Comparison of ENCODE assay signal across 1 cellular context in genomic region chr5:76419597-76419996, GRCh38.
TF ChIP-seq lines count a peak whose summit lies in the region.

No MANE protein-coding gene starts in this region.

TF ChIP-seq in WTC11, 78 proteins besides CTCF, POLR2A, EP300 and RAD21 (continued from another document):
- TF ChIP-seq ZSCAN18 (CRISPR knock-in tag; IDR thresholded peaks at IDR 0.05): no peak
- no peak for TF ChIP-seq OVOL2 (CRISPR knock-in tag; IDR thresholded peaks at IDR 0.05; ENCODE audit: borderline replicate concordance)
- TF ChIP-seq, protein P1, sequence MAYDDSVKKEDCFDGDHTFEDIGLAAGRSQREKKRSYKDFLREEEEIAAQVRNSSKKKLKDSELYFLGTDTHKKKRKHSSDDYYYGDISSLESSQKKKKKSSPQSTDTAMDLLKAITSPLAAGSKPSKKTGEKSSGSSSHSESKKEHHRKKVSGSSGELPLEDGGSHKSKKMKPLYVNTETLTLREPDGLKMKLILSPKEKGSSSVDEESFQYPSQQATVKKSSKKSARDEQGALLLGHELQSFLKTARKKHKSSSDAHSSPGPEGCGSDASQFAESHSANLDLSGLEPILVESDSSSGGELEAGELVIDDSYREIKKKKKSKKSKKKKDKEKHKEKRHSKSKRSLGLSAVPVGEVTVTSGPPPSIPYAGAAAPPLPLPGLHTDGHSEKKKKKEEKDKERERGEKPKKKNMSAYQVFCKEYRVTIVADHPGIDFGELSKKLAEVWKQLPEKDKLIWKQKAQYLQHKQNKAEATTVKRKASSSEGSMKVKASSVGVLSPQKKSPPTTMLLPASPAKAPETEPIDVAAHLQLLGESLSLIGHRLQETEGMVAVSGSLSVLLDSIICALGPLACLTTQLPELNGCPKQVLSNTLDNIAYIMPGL (CRISPR knock-in tag; IDR thresholded peaks at IDR 0.05): no peak
- no peak for TF ChIP-seq ATF6 (CRISPR knock-in tag; IDR thresholded peaks at IDR 0.05)
- TF ChIP-seq, protein P2, sequence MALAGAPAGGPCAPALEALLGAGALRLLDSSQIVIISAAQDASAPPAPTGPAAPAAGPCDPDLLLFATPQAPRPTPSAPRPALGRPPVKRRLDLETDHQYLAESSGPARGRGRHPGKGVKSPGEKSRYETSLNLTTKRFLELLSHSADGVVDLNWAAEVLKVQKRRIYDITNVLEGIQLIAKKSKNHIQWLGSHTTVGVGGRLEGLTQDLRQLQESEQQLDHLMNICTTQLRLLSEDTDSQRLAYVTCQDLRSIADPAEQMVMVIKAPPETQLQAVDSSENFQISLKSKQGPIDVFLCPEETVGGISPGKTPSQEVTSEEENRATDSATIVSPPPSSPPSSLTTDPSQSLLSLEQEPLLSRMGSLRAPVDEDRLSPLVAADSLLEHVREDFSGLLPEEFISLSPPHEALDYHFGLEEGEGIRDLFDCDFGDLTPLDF (CRISPR knock-in tag; IDR thresholded peaks at IDR 0.05): no peak
TF ChIP-seq in WTC11: peak in this region for 0.
